8 cellular contexts compared by ENCODE assay signal in genomic region chr14:20530771-20531571, GRCh38. TPM values are rescaled to one million over a fixed set of nuclear protein-coding genes. Genes with fewer than 3 reads are reported as not detected.
DNase-seq lines count a peak whose midpoint lies in the region; ATAC-seq and TF ChIP-seq lines count a peak whose summit lies in the region.

No MANE protein-coding gene starts in this region.

- no peak overlapping the region for H3K4me3 ChIP-seq in AG09309 (ENCODE audit: control insufficient read depth, low read depth, low read length)

- TF ChIP-seq CTCF in AG09309 (IDR thresholded peaks at IDR 0.05; ENCODE audit: control insufficient read depth, insufficient read depth, low read depth, low read length, missing control alignments) (peak; percentile 69), brain (conservative IDR thresholded peaks at IDR 0.05) (peak; percentile 72 to 77)

- no peaks in the 10 kb centered on the region for H3K4me1 Mint-ChIP-seq in brain

- H3K9me3 Mint-ChIP-seq in brain = no peaks in the 10 kb centered on the region

- H3K36me3 Mint-ChIP-seq in brain = no peaks in the 10 kb centered on the region

- no peak overlapping the region for H3K27ac Mint-ChIP-seq in brain

- H3K4me3 Mint-ChIP-seq in brain = no peak overlapping the region

- ATAC-seq in GM19397 (IDR thresholded peaks at IDR 0.05; ENCODE audit: unreplicated experiment) = peak; percentile 48
- no peak for ATAC-seq in GM21786 (IDR thresholded peaks at IDR 0.05; ENCODE audit: unreplicated experiment)

- DNase-seq in AG09309 (ENCODE audit: low read depth) (no peak), NCI-H2081 treated with DMSO at 0.1 percent for 48 hours (lab: John Stamatoyannopoulos, UW) (peak; percentile 12), UCSD-AML1 (lab: John Stamatoyannopoulos, UW; ENCODE audit: unreplicated experiment) (peak; percentile 68), iris pigment epithelial cell (ENCODE audit: low read depth) (peak; percentile 75)
- DNase-seq in stimulated activated CD4-positive, alpha-beta T cell treated with anti-CD3 and anti-CD28 coated beads, Interleukin-1b, Interleukin-23, amount 100 ng/mL, for 24 hours (ENCODE audit: low read depth in 4 of 4, low spot score in 1 of 4) = peak; percentile 40 to 57 (median 51)

- H3K27me3 Mint-ChIP-seq in brain = peaks cover 28% of the 10 kb centered on the region

RNA-seq across cellular contexts. Expression of gene RNASE10, which starts 25.6 kb away (rescaled TPM):
- 0.29 TPM for polyA plus RNA-seq in brain (ENCODE audit: insufficient read depth, low read depth, low replicate concordance)

RNA-seq across cellular contexts. Expression of gene RNASE9, which starts 29.9 kb away (rescaled TPM):
- polyA plus RNA-seq in brain (ENCODE audit: insufficient read depth, low read depth, low replicate concordance) = not detected

RNA-seq across cellular contexts. Expression of gene RNASE11, which starts 56.8 kb away (rescaled TPM):
- polyA plus RNA-seq in brain (ENCODE audit: insufficient read depth, low read depth, low replicate concordance) = not detected
